In genomic region chr11:66004186-66004585, GRCh38 we compare ENCODE assay signal across 15 cellular contexts. TPM values are rescaled to one million over a fixed set of nuclear protein-coding genes. Genes with fewer than 3 reads are reported as not detected.
DNase-seq lines count a peak whose midpoint lies in the region; ATAC-seq and TF ChIP-seq lines count a peak whose summit lies in the region.
"Had no signal": no experiment of that assay in that cellular context is flagged by ENCODE, and none has a peak within 500 bp of the region (broad histone marks: within the 10 kb centered on the region; RNA-seq: fewer than 3 reads in every experiment).

No MANE protein-coding gene starts in this region.

- H3K27ac Mint-ChIP-seq in natural killer cell treated with Interleukin-12 subunit alpha and Interleukin-12 subunit beta and Interleukin-15 and Interleukin-18, amount 100 ng/mL, for 72 hours = no peak overlapping the region
- no peak overlapping the region for H3K27ac Mint-ChIP-seq in natural killer cell
- no peak overlapping the region for H3K27ac Mint-ChIP-seq in WTC11
- peak overlapping the region in 1 of 6 donors; percentile 45 for H3K27ac Mint-ChIP-seq in immature natural killer cell

- TF ChIP-seq CTCF in natural killer cell (IDR thresholded peaks at IDR 0.05) (no peak), WTC11 (IDR thresholded peaks at IDR 0.05) (no peak), tibial artery (IDR thresholded peaks at IDR 0.05) (no peak)

- no peaks in the 10 kb centered on the region for H3K9me3 Mint-ChIP-seq in natural killer cell treated with Interleukin-12 subunit alpha and Interleukin-12 subunit beta and Interleukin-15 and Interleukin-18, amount 100 ng/mL, for 72 hours
- no peaks in the 10 kb centered on the region for H3K9me3 Mint-ChIP-seq in natural killer cell
- no peaks in the 10 kb centered on the region for H3K9me3 Mint-ChIP-seq in WTC11
- no peaks in the 10 kb centered on the region for H3K9me3 Mint-ChIP-seq in immature natural killer cell

- peaks cover 19 to 26% of the 10 kb centered on the region in 2 donors for H3K4me1 Mint-ChIP-seq in natural killer cell treated with Interleukin-12 subunit alpha and Interleukin-12 subunit beta and Interleukin-15 and Interleukin-18, amount 100 ng/mL, for 72 hours (ENCODE audit: low read depth in 2 of 2)
- H3K4me1 Mint-ChIP-seq in natural killer cell (peaks cover 22 to 34% of the 10 kb centered on the region in 2 donors), WTC11 (peaks cover 21% of the 10 kb centered on the region), immature natural killer cell (peaks cover 41% of the 10 kb centered on the region in 2 donors)

- peaks cover 6% of the 10 kb centered on the region for H3K36me3 Mint-ChIP-seq in natural killer cell treated with Interleukin-12 subunit alpha and Interleukin-12 subunit beta and Interleukin-15 and Interleukin-18, amount 100 ng/mL, for 72 hours
- H3K36me3 Mint-ChIP-seq in natural killer cell (no peaks in the 10 kb centered on the region), WTC11 (peaks cover 31% of the 10 kb centered on the region), immature natural killer cell (peaks cover 0 to 11% (median 4%) of the 10 kb centered on the region in 3 donors)

- POLR2A ChIA-PET in WTC11 (lab: Charles Lee) = no interaction called here

- no peaks in the 10 kb centered on the region for H3K9me3 ChIP-seq in tibial artery
- H3K9me3 ChIP-seq: thoracic aorta had no signal

- H3K27ac ChIP-seq in tibial artery = peak overlapping the region; percentile 1 to 8

- peaks cover 0 to 33% (median 21%) of the 10 kb centered on the region in 4 donors for H3K4me1 ChIP-seq in tibial artery

- H3K36me3 ChIP-seq in tibial artery = peaks cover 18 to 44% (median 26%) of the 10 kb centered on the region in 3 donors

- CTCF ChIA-PET in WTC11 (lab: Charles Lee) = interaction anchor here (1.0 kb wide), 1 partner anchor 18 kb away, joined by 3 read pairs; no protein-coding TSS in a partner anchor

- DNase-seq in natural killer cell treated with Interleukin-12 subunit alpha and Interleukin-12 subunit beta and Interleukin-15 and Interleukin-18, amount 100 ng/mL, for 72 hours (ENCODE audit: low spot score) = no peak
- DNase-seq in natural killer cell = no peak
- no peak for DNase-seq in WTC11 (ENCODE audit: low spot score)
- DNase-seq in immature natural killer cell = no peak
- DNase-seq in tibial artery = no peak
- DNase-seq in stimulated activated CD4-positive, alpha-beta T cell treated with anti-CD3 and anti-CD28 coated beads, Interleukin-12 subunit alpha, Interleukin-12 subunit beta, amount 100 ng/mL, for 4 hours = no peak
- no peak for DNase-seq in effector CD8-positive, alpha-beta T cell (lab: John Stamatoyannopoulos, UW)
- DNase-seq: NCI-H2081 treated with DMSO at 0.1 percent for 48 hours, NCI-H774, RPMI8226 had no signal

- H3K4me3 Mint-ChIP-seq in natural killer cell treated with Interleukin-12 subunit alpha and Interleukin-12 subunit beta and Interleukin-15 and Interleukin-18, amount 100 ng/mL, for 72 hours = peak overlapping the region; percentile 99
- H3K4me3 Mint-ChIP-seq in natural killer cell = no peak overlapping the region
- H3K4me3 Mint-ChIP-seq in WTC11 = peak overlapping the region; percentile 54
- H3K4me3 Mint-ChIP-seq in immature natural killer cell = peak overlapping the region in 3 of 5 donors; percentile 36 to 99 (median 98)

- intact Hi-C loops in natural killer cell (cut with micrococcal nuclease) = loop anchor here (5.0 kb wide), 2 partner anchors 292 to 392 kb away; partner anchors contain the start of genes KAT5 and MAP3K11
- intact Hi-C loops in tibial artery (cut with DNase I; ENCODE audit: low total_unique reads) = loop anchor here (5.0 kb wide), 1 partner anchor 42 kb away; the partner anchor contains the start of gene SART1

- H3K27me3 ChIP-seq in tibial artery = no peaks in the 10 kb centered on the region

- ATAC-seq in natural killer cell treated with Interleukin-12 subunit alpha and Interleukin-12 subunit beta and Interleukin-15 and Interleukin-18, amount 100 ng/mL, for 72 hours = no peak
- ATAC-seq in natural killer cell (no peak), WTC11 (no peak), GM19397 (IDR thresholded peaks at IDR 0.05; ENCODE audit: unreplicated experiment) (no peak)

- H3K4me3 ChIP-seq in tibial artery = no peak overlapping the region
- H3K4me3 ChIP-seq: thoracic aorta had no signal

- no peaks in the 10 kb centered on the region for H3K27me3 Mint-ChIP-seq in natural killer cell treated with Interleukin-12 subunit alpha and Interleukin-12 subunit beta and Interleukin-15 and Interleukin-18, amount 100 ng/mL, for 72 hours
- H3K27me3 Mint-ChIP-seq in natural killer cell (ENCODE audit: low read depth in 2 of 2) = no peaks in the 10 kb centered on the region
- no peaks in the 10 kb centered on the region for H3K27me3 Mint-ChIP-seq in WTC11 (ENCODE audit: low read depth)
- H3K27me3 Mint-ChIP-seq in immature natural killer cell (ENCODE audit: low read depth in 3 of 3) = peaks cover 8 to 13% (median 9%) of the 10 kb centered on the region in 3 donors

TF ChIP-seq in WTC11, 78 proteins besides CTCF, POLR2A, EP300 and RAD21 (continues in another document):
- TF ChIP-seq AFF4 (CRISPR knock-in tag; IDR thresholded peaks at IDR 0.05; ENCODE audit: borderline replicate concordance) (no peak), PRRX2 (CRISPR knock-in tag; IDR thresholded peaks at IDR 0.05) (no peak), ZNF317 (CRISPR knock-in tag; IDR thresholded peaks at IDR 0.05; ENCODE audit: borderline replicate concordance, low read depth) (no peak)

RNA-seq across cellular contexts. Expression of gene BANF1, which starts 1.9 kb away (rescaled TPM):
- total RNA-seq in natural killer cell treated with Interleukin-12 subunit alpha and Interleukin-12 subunit beta and Interleukin-15 and Interleukin-18, amount 100 ng/mL, for 72 hours = 100 to 1,000 TPM; 190 to 376 TPM
- total RNA-seq in natural killer cell (100 to 1,000 TPM in 1 of 3 donors, 10 to 100 TPM in 2; 87.8 to 107 (median 90.4) TPM), WTC11 (2021) (269 to 314 TPM (median 310 TPM) in 3 replicates)
- polyA plus RNA-seq in immature natural killer cell = 100 to 1,000 TPM; 212 to 366 (median 295) TPM

RNA-seq across cellular contexts. Expression of gene EIF1AD, which starts 2.2 kb away (rescaled TPM):
- 10 to 100 TPM; 69.6 to 82.1 TPM for total RNA-seq in natural killer cell treated with Interleukin-12 subunit alpha and Interleukin-12 subunit beta and Interleukin-15 and Interleukin-18, amount 100 ng/mL, for 72 hours
- 10 to 100 TPM; 49.9 to 74.2 (median 62.8) TPM for total RNA-seq in natural killer cell
- 29.7 to 37.6 TPM (median 32.6 TPM) in 3 replicates for total RNA-seq in WTC11 (2021)
- 10 to 100 TPM; 14.0 to 26.0 (median 21.0) TPM for polyA plus RNA-seq in immature natural killer cell

RNA-seq across cellular contexts. Expression of gene CST6, which starts 7.6 kb away (rescaled TPM):
- under 1 TPM in 1 of 2 donors, not detected in 1; 0.52 TPM for total RNA-seq in natural killer cell treated with Interleukin-12 subunit alpha and Interleukin-12 subunit beta and Interleukin-15 and Interleukin-18, amount 100 ng/mL, for 72 hours
- total RNA-seq in natural killer cell (not detected), WTC11 (2021) (0.72 to 2.7 TPM (median 1.9 TPM) in 3 replicates)
- not detected for polyA plus RNA-seq in immature natural killer cell
- total RNA-seq: cerebellum, mesenteric fat pad had no signal

RNA-seq across cellular contexts. Expression of gene CATSPER1, which starts 22.1 kb away (rescaled TPM):
- total RNA-seq in natural killer cell treated with Interleukin-12 subunit alpha and Interleukin-12 subunit beta and Interleukin-15 and Interleukin-18, amount 100 ng/mL, for 72 hours = 1 to 10 TPM; 1.5 to 8.8 TPM
- total RNA-seq in natural killer cell (10 to 100 TPM; 12.2 to 16.9 (median 13.3) TPM), WTC11 (2021) (not detected in 3 replicates)
- 10 to 100 TPM; 17.2 to 41.1 (median 20.8) TPM for polyA plus RNA-seq in immature natural killer cell
- total RNA-seq: cerebellum; T-helper 1 cell treated with Interleukin-12 subunit alpha and Interleukin-12 subunit beta and Interleukin-4 antibody, amounts not matched to agents 30 ng/mL and 1 ng/mL, for 36 hours; thoracic aorta had no signal

RNA-seq across cellular contexts. Expression of gene SART1, which starts 42.7 kb away (rescaled TPM):
- total RNA-seq in natural killer cell treated with Interleukin-12 subunit alpha and Interleukin-12 subunit beta and Interleukin-15 and Interleukin-18, amount 100 ng/mL, for 72 hours = 100 to 1,000 TPM in 1 of 2 donors, 10 to 100 TPM in 1; 72.9 to 107 TPM
- 100 to 1,000 TPM; 103 to 123 (median 115) TPM for total RNA-seq in natural killer cell
- total RNA-seq in WTC11 (2021) = 52.3 to 57.0 TPM (median 52.5 TPM) in 3 replicates
- polyA plus RNA-seq in immature natural killer cell = 10 to 100 TPM in 2 of 3 donors, 1 to 10 TPM in 1; 7.5 to 53.0 (median 16.1) TPM
